1 cellular context compared by ENCODE assay signal in the genomic region with DNA sequence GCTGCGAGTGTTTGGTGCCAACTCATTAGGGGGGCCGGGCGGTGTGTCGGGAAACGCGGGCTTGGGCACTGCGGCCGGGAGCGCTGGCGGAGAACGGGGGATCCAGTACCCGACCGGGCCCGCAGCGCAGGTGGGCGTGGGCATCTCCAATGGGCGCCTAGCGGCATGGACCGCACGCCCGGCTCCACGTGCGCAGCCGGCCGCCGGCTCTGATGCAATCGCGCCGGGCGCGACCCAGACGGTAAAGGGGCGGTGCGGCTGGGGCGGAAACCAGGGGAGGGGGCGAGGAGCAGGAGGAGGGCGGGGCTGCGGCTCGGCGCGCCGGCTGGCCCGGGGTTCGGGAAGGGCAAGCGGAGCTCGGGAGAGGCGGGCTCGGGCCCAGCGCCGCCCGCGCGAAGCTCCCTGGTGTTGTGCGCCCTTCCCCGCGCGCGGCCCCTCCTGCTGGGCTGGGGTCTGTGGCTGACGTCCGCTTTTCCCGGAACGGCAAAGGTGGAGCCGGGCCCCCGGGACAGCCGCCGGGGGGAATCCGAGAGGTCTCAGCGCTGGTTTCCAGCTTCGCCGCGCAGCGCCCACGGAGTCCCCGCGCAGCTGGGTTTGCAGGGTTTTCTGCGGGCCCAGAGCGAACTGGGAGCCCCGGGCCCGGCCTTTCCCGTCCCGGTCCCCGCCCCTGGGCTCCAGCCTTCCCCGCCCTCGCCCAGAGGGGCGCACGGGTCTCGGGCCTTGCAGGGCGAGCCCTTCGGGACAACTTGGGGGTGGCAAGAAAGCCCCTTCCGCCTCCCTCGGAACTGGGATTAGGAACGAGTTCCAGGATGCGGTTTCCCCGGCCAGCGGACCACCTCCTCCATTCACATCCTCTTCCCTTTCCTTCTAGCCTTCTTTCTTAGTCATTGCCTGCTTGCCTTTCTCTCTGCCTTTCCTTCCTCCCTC.
TF ChIP-seq lines count a peak whose summit lies in the region.

No MANE protein-coding gene starts in this region.

TF ChIP-seq in SK-N-SH, 30 proteins besides CTCF, POLR2A, EP300 and RAD21 (continued from another document):
- TF ChIP-seq, protein P1, sequence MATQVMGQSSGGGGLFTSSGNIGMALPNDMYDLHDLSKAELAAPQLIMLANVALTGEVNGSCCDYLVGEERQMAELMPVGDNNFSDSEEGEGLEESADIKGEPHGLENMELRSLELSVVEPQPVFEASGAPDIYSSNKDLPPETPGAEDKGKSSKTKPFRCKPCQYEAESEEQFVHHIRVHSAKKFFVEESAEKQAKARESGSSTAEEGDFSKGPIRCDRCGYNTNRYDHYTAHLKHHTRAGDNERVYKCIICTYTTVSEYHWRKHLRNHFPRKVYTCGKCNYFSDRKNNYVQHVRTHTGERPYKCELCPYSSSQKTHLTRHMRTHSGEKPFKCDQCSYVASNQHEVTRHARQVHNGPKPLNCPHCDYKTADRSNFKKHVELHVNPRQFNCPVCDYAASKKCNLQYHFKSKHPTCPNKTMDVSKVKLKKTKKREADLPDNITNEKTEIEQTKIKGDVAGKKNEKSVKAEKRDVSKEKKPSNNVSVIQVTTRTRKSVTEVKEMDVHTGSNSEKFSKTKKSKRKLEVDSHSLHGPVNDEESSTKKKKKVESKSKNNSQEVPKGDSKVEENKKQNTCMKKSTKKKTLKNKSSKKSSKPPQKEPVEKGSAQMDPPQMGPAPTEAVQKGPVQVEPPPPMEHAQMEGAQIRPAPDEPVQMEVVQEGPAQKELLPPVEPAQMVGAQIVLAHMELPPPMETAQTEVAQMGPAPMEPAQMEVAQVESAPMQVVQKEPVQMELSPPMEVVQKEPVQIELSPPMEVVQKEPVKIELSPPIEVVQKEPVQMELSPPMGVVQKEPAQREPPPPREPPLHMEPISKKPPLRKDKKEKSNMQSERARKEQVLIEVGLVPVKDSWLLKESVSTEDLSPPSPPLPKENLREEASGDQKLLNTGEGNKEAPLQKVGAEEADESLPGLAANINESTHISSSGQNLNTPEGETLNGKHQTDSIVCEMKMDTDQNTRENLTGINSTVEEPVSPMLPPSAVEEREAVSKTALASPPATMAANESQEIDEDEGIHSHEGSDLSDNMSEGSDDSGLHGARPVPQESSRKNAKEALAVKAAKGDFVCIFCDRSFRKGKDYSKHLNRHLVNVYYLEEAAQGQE (IDR thresholded peaks at IDR 0.05; ENCODE audit: low read depth, low read length) = no peak
- TF ChIP-seq NFIC (IDR thresholded peaks at IDR 0.05; ENCODE audit: borderline replicate concordance) (no peak), NRF1 (IDR thresholded peaks at IDR 0.05; ENCODE audit: low read depth, low read length) (peak; percentile 32), FOSL2 (IDR thresholded peaks at IDR 0.05; ENCODE audit: borderline replicate concordance, low read depth) (no peak), FOXJ3 (CRISPR knock-in tag; IDR thresholded peaks at IDR 0.05) (no peak), RFX5 (IDR thresholded peaks at IDR 0.05; ENCODE audit: low read length) (no peak), TAF1 (IDR thresholded peaks at IDR 0.05; ENCODE audit: borderline replicate concordance, low read depth, low read length) (peak; percentile 47; the same call in 1 of the 2 replicates), MXI1 (IDR thresholded peaks at IDR 0.05; ENCODE audit: low read depth, low read length) (peak; percentile 100), TEAD4 (IDR thresholded peaks at IDR 0.05; ENCODE audit: borderline replicate concordance, insufficient read depth) (no peak), MEF2A (IDR thresholded peaks at IDR 0.05; ENCODE audit: borderline replicate concordance, low read depth) (no peak), SMC3 (IDR thresholded peaks at IDR 0.05; ENCODE audit: low read depth, low read length) (no peak), CHD2 (IDR thresholded peaks at IDR 0.05; ENCODE audit: low read length, partially characterized antibody) (peak; percentile 56), RCOR1 (IDR thresholded peaks at IDR 0.05; ENCODE audit: low read length) (no peak), RXRA (IDR thresholded peaks at IDR 0.05; ENCODE audit: borderline replicate concordance, low read depth) (peak; percentile 30; the same call in 1 of the 2 replicates), YY1 (IDR thresholded peaks at IDR 0.05; ENCODE audit: low read depth) (no peak), ELF1 (IDR thresholded peaks at IDR 0.05) (no peak)
- TF ChIP-seq, protein P2, sequence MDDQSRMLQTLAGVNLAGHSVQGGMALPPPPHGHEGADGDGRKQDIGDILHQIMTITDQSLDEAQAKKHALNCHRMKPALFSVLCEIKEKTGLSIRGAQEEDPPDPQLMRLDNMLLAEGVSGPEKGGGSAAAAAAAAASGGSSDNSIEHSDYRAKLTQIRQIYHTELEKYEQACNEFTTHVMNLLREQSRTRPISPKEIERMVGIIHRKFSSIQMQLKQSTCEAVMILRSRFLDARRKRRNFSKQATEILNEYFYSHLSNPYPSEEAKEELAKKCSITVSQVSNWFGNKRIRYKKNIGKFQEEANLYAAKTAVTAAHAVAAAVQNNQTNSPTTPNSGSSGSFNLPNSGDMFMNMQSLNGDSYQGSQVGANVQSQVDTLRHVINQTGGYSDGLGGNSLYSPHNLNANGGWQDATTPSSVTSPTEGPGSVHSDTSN (IDR thresholded peaks at IDR 0.05) = no peak
- TF ChIP-seq, protein P3, sequence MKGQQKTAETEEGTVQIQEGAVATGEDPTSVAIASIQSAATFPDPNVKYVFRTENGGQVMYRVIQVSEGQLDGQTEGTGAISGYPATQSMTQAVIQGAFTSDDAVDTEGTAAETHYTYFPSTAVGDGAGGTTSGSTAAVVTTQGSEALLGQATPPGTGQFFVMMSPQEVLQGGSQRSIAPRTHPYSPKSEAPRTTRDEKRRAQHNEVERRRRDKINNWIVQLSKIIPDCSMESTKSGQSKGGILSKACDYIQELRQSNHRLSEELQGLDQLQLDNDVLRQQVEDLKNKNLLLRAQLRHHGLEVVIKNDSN (IDR thresholded peaks at IDR 0.05; ENCODE audit: borderline replicate concordance, low read depth) = peak; percentile 50
- TF ChIP-seq, protein P4, sequence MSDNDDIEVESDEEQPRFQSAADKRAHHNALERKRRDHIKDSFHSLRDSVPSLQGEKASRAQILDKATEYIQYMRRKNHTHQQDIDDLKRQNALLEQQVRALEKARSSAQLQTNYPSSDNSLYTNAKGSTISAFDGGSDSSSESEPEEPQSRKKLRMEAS (IDR thresholded peaks at IDR 0.05; ENCODE audit: low read depth) = peak; percentile 98
- TF ChIP-seq, protein P5, sequence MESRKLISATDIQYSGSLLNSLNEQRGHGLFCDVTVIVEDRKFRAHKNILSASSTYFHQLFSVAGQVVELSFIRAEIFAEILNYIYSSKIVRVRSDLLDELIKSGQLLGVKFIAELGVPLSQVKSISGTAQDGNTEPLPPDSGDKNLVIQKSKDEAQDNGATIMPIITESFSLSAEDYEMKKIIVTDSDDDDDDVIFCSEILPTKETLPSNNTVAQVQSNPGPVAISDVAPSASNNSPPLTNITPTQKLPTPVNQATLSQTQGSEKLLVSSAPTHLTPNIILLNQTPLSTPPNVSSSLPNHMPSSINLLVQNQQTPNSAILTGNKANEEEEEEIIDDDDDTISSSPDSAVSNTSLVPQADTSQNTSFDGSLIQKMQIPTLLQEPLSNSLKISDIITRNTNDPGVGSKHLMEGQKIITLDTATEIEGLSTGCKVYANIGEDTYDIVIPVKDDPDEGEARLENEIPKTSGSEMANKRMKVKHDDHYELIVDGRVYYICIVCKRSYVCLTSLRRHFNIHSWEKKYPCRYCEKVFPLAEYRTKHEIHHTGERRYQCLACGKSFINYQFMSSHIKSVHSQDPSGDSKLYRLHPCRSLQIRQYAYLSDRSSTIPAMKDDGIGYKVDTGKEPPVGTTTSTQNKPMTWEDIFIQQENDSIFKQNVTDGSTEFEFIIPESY (IDR thresholded peaks at IDR 0.05; ENCODE audit: borderline replicate concordance, low read depth) = peak; percentile 49; the same call in 1 of the 2 replicates
- TF ChIP-seq, protein P6, sequence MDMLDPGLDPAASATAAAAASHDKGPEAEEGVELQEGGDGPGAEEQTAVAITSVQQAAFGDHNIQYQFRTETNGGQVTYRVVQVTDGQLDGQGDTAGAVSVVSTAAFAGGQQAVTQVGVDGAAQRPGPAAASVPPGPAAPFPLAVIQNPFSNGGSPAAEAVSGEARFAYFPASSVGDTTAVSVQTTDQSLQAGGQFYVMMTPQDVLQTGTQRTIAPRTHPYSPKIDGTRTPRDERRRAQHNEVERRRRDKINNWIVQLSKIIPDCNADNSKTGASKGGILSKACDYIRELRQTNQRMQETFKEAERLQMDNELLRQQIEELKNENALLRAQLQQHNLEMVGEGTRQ (IDR thresholded peaks at IDR 0.05; ENCODE audit: borderline replicate concordance, low read depth, low read length) = no peak
